In the genomic region with DNA sequence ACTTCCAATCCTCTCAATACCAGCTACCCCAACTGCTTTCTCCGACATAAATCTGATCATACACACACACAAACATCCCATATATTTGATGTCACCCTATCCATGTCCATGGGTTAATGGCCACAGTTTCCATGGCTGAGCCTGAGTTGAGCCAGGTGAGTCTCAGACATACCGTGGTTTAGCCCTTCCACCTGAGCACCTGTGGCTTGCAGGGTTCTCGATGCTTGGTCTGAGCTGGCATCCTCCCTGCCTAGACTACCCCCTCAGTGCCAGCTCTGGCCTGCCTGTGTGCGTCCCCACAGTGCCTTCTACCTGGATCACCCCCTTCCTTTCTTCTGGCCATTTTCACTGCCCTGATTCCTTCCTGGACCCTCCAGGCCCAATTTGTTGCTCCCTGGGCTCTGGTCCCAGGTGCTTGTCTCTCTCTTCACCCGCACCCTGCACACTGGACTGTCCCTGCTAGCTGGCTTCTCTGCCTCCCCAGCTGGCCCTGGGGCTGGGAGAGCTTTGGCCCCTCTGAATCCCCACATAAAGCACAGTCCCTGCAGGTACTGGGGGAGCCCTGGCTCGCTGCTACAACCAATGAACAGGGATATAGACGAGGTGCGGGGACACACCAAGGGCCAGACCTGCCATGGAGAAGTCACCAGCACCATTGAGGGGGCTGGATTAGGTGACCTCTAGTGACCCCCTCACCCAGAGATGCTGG, we compare ENCODE assay signal across 18 cellular contexts. TPM values are rescaled to one million over a fixed set of nuclear protein-coding genes. Genes with fewer than 3 reads are reported as not detected.
DNase-seq lines count a peak whose midpoint lies in the region; ATAC-seq, FAIRE-seq and TF ChIP-seq lines count a peak whose summit lies in the region.
"Had no signal": no experiment of that assay in that cellular context is flagged by ENCODE, and none has a peak within 500 bp of the region (broad histone marks: within the 10 kb centered on the region; RNA-seq: fewer than 3 reads in every experiment).

No MANE protein-coding gene starts in this region.

- H4K91ac ChIP-seq in neuronal stem cell (ENCODE audit: low read depth, low read length, poor library complexity): peak overlapping the region; percentile 19

- dilution Hi-C loops in mammary epithelial cell (cut with HindIII; ENCODE audit: low sequenced_read_pairs): no loop called here

- no peak overlapping the region for H2AK5ac ChIP-seq in neuronal stem cell (ENCODE audit: low read depth, low read length)

- H3K79me2 ChIP-seq in mammary epithelial cell (ENCODE audit: insufficient read depth, low read length): peaks cover 1% of the 10 kb centered on the region

- H3K27me3 Mint-ChIP-seq in activated T-cell treated with anti-CD3 and anti-CD28 coated beads, Interleukin-2, amount 50 U/mL, for 24 hours: no peaks in the 10 kb centered on the region
- H3K27me3 Mint-ChIP-seq in WTC11 (ENCODE audit: low read depth): no peaks in the 10 kb centered on the region

- H3K4me3 ChIP-seq in mammary epithelial cell (replicated peaks in 1 of 3; ENCODE audit: insufficient read depth in 1 of 3, low read depth in 2 of 3, low read length in 3 of 3) (no peak overlapping the region), neuronal stem cell (ENCODE audit: low read length in 2 of 2) (no peak overlapping the region)
- H3K4me3 ChIP-seq: BLaER1 treated with 17β-estradiol and CSF1 and Interleukin-3, amounts not matched to agents 10 nM and 100 nM; dorsolateral prefrontal cortex; esophagus muscularis mucosa had no signal

- H3K23ac ChIP-seq in neuronal stem cell (ENCODE audit: low read depth, low read length, poor library complexity): no peak overlapping the region

- H3K27me3 ChIP-seq in mammary epithelial cell (ENCODE audit: insufficient read depth, low read length) (no peaks in the 10 kb centered on the region), neuronal stem cell (ENCODE audit: control insufficient read depth in 3 of 3, insufficient read depth in 3 of 3, low read depth in 1 of 3, low read length in 3 of 3) (no peaks in the 10 kb centered on the region)
- H3K27me3 ChIP-seq: BLaER1 treated with 17β-estradiol and CSF1 and Interleukin-3, amounts not matched to agents 10 nM and 100 nM; dorsolateral prefrontal cortex; esophagus muscularis mucosa had no signal

- no TSS peak for BruUV-seq in mammary epithelial cell (replicated peaks; lab: Mats Ljungman, UMichigan)

- no peak overlapping the region for H2BK12ac ChIP-seq in neuronal stem cell (ENCODE audit: low read length)

- H4K20me1 ChIP-seq in mammary epithelial cell (ENCODE audit: insufficient read depth, low read length): no peaks in the 10 kb centered on the region

- no peak overlapping the region for H2AFZ ChIP-seq in mammary epithelial cell (ENCODE audit: low read depth, low read length)
- H2AFZ ChIP-seq in neuronal stem cell (ENCODE audit: low read length): no peak overlapping the region

- no peaks in the 10 kb centered on the region for H3K9me3 Mint-ChIP-seq in activated T-cell treated with anti-CD3 and anti-CD28 coated beads, Interleukin-2, amount 50 U/mL, for 24 hours
- no peaks in the 10 kb centered on the region for H3K9me3 Mint-ChIP-seq in WTC11

- intact Hi-C loops in mammary epithelial cell (cut with micrococcal nuclease): no loop called here
- intact Hi-C loops in sciatic nerve (cut with DNase I): no loop called here

- H3K9me3 ChIP-seq in mammary epithelial cell (replicated peaks; ENCODE audit: insufficient read depth, low read length) (no peaks in the 10 kb centered on the region), neuronal stem cell (replicated peaks in 1 of 2; ENCODE audit: control insufficient read depth in 2 of 2, insufficient read depth in 1 of 2, low read depth in 1 of 2, low read length in 2 of 2) (no peaks in the 10 kb centered on the region)
- H3K9me3 ChIP-seq: BLaER1 treated with 17β-estradiol and CSF1 and Interleukin-3, amounts not matched to agents 10 nM and 100 nM; esophagus muscularis mucosa had no signal

- WGBS in mammary epithelial cell (ENCODE audit: low coverage, missing lambda C conversion rate): 91% methylated on average over 4 of the region's 8 CpGs
- no CpG with 5 or more reads among the region's 8 CpGs for WGBS in neuronal stem cell (ENCODE audit: extremely low coverage in 2 of 2, insufficient read length in 2 of 2, insufficient replicate concordance in 1 of 2), 2 donors

- POLR2A ChIA-PET in WTC11 (lab: Charles Lee): interaction anchor here (0.6 kb wide), 1 partner anchor 1925 kb away, joined by 3 read pairs; no protein-coding TSS in a partner anchor

- H3K9ac ChIP-seq in mammary epithelial cell (ENCODE audit: insufficient read depth, low read length) (no peak overlapping the region), neuronal stem cell (ENCODE audit: low read depth, low read length, poor library complexity) (peak overlapping the region; percentile 34)

- TF ChIP-seq CTCF in mammary epithelial cell (conservative IDR thresholded peaks at IDR 0.05 in 1 of 2, IDR thresholded peaks at IDR 0.05 in 1 of 2; ENCODE audit: extremely low read depth in 1 of 2, insufficient read depth in 1 of 2, low read depth in 1 of 2, low read length in 2 of 2) (no peak), WTC11 (IDR thresholded peaks at IDR 0.05) (no peak)

- DNase-seq in activated T-cell treated with anti-CD3 and anti-CD28 coated beads, Interleukin-2, amount 50 U/mL, for 24 hours: no peak
- DNase-seq in activated T-cell treated with anti-CD3 and anti-CD28 coated beads for 4 hours: no peak
- no peak for DNase-seq in HTR-8/SVneo (ENCODE audit: insufficient read length, low spot score)
- no peak for DNase-seq in mammary epithelial cell
- DNase-seq in neuronal stem cell (ENCODE audit: low spot score): no peak
- no peak for DNase-seq in WTC11 (ENCODE audit: low spot score)
- no peak for DNase-seq in Kasumi-1 (lab: John Stamatoyannopoulos, UW)
- no peak for DNase-seq in sciatic nerve (ENCODE audit: low spot score)
- DNase-seq: dorsolateral prefrontal cortex, GF-D8, KG1, NCI-H2029, NCI-H345 had no signal

- H2BK15ac ChIP-seq in neuronal stem cell (ENCODE audit: low read length): no peak overlapping the region

- H4K8ac ChIP-seq in neuronal stem cell (ENCODE audit: low read depth, low read length): no peak overlapping the region

- no peaks in the 10 kb centered on the region for H3K79me1 ChIP-seq in neuronal stem cell (ENCODE audit: low read depth, low read length)

- no peak overlapping the region for H2BK5ac ChIP-seq in neuronal stem cell (ENCODE audit: low read length)

- H3K4me1 ChIP-seq in mammary epithelial cell (ENCODE audit: insufficient read depth, low read length) (peaks cover 32% of the 10 kb centered on the region), neuronal stem cell (ENCODE audit: control insufficient read depth in 2 of 2, insufficient read depth in 1 of 2, low read depth in 1 of 2, low read length in 2 of 2) (peaks cover 8 to 21% of the 10 kb centered on the region in 2 donors)
- H3K4me1 ChIP-seq: esophagus muscularis mucosa had no signal

- H3K27ac ChIP-seq in mammary epithelial cell (ENCODE audit: insufficient read depth, low read depth, low read length) (no peak overlapping the region), neuronal stem cell (replicated peaks; ENCODE audit: low read length) (no peak overlapping the region)
- H3K27ac ChIP-seq: BLaER1 treated with 17β-estradiol and CSF1 and Interleukin-3, amounts not matched to agents 10 nM and 100 nM; dorsolateral prefrontal cortex; esophagus muscularis mucosa had no signal

- H3K4ac ChIP-seq in neuronal stem cell (ENCODE audit: low read length): no peak overlapping the region

- peak; percentile 52 for FAIRE-seq in HTR-8/SVneo (lab: Jason Lieb, UNC)

- ATAC-seq in WTC11: no peak
- no peak for ATAC-seq in sciatic nerve
- ATAC-seq: right cardiac atrium had no signal

- no peaks in the 10 kb centered on the region for H3K4me1 Mint-ChIP-seq in activated T-cell treated with anti-CD3 and anti-CD28 coated beads, Interleukin-2, amount 50 U/mL, for 24 hours (ENCODE audit: low read depth)
- H3K4me1 Mint-ChIP-seq in WTC11: no peaks in the 10 kb centered on the region

- CTCF ChIA-PET in mammary epithelial cell (lab: Charles Lee; ENCODE audit: low non-redundant PET) (no interaction called here), WTC11 (lab: Charles Lee) (interaction anchor here (1.0 to 1.7 kb wide), 2 partner anchors 41 to 245 kb away, joined by 3 to 4 read pairs; a partner anchor contains a TSS)

- H3K14ac ChIP-seq in neuronal stem cell (ENCODE audit: low read length): no peak overlapping the region

- peak overlapping the region; percentile 77 for H3K27ac Mint-ChIP-seq in activated T-cell treated with anti-CD3 and anti-CD28 coated beads, Interleukin-2, amount 50 U/mL, for 24 hours
- H3K27ac Mint-ChIP-seq in WTC11: no peak overlapping the region

- H3K36me3 ChIP-seq in mammary epithelial cell (ENCODE audit: insufficient read depth, low read length) (peaks cover 1% of the 10 kb centered on the region), neuronal stem cell (replicated peaks in 1 of 2; ENCODE audit: control insufficient read depth in 2 of 2, insufficient read depth in 2 of 2, low read length in 2 of 2) (peaks cover 17 to 41% of the 10 kb centered on the region in 2 donors)

- in situ Hi-C loops in mammary epithelial cell (cut with MboI; ENCODE audit: low sequenced_read_pairs in 2 of 2): no loop called here

- H3K18ac ChIP-seq in neuronal stem cell (ENCODE audit: low read length): peak overlapping the region; percentile 9

- no peak overlapping the region for H2BK120ac ChIP-seq in neuronal stem cell (ENCODE audit: low read depth, low read length)

- peaks cover 44% of the 10 kb centered on the region for H3K36me3 Mint-ChIP-seq in activated T-cell treated with anti-CD3 and anti-CD28 coated beads, Interleukin-2, amount 50 U/mL, for 24 hours (ENCODE audit: low read depth)
- no peaks in the 10 kb centered on the region for H3K36me3 Mint-ChIP-seq in WTC11

- no peak overlapping the region for H3K4me3 Mint-ChIP-seq in activated T-cell treated with anti-CD3 and anti-CD28 coated beads, Interleukin-2, amount 50 U/mL, for 24 hours
- no peak overlapping the region for H3K4me3 Mint-ChIP-seq in WTC11

- H3K4me2 ChIP-seq in mammary epithelial cell (ENCODE audit: insufficient read depth, low read depth, low read length) (peak overlapping the region; percentile 59), neuronal stem cell (ENCODE audit: insufficient read depth, low read length, poor library complexity, severe bottlenecking) (no peak overlapping the region)

RNA-seq across cellular contexts. Expression of a gene that starts 7.4 kb away (rescaled TPM):
- 10 to 100 TPM; 25.8 to 29.0 TPM for total RNA-seq in mammary epithelial cell
- 37.4 TPM for polyA plus RNA-seq in mammary epithelial cell
- 21.3 TPM for polyA minus RNA-seq in mammary epithelial cell
- 0.79 TPM for polyA plus RNA-seq in neuronal stem cell (2013, experiment 1 of 2)
- 0.65 TPM for polyA plus RNA-seq in neuronal stem cell (2013, experiment 2 of 2)
- total RNA-seq in WTC11 (2021): 13.6 to 15.6 TPM (median 15.3 TPM) in 3 replicates
- total RNA-seq in sciatic nerve: 2.0 TPM

RNA-seq across cellular contexts. Expression of a gene that starts 14.3 kb away (rescaled TPM):
- total RNA-seq in mammary epithelial cell (10 to 100 TPM; 48.8 to 64.4 TPM), WTC11 (2021) (75.6 to 85.0 TPM (median 75.8 TPM) in 3 replicates), sciatic nerve (45.0 TPM)
- polyA plus RNA-seq in mammary epithelial cell: 88.7 TPM
- 115 TPM for polyA minus RNA-seq in mammary epithelial cell
- polyA plus RNA-seq in neuronal stem cell (2013, experiment 1 of 2): 43.7 TPM
- 41.6 TPM for polyA plus RNA-seq in neuronal stem cell (2013, experiment 2 of 2)

RNA-seq across cellular contexts. Expression of a gene that starts 16.3 kb away (rescaled TPM):
- total RNA-seq in mammary epithelial cell (not detected), WTC11 (2021) (4.0 to 4.9 TPM (median 4.8 TPM) in 3 replicates), sciatic nerve (1.3 TPM)
- polyA plus RNA-seq in mammary epithelial cell: 0.03 TPM
- polyA minus RNA-seq in mammary epithelial cell: not detected
- not detected for polyA plus RNA-seq in neuronal stem cell (2013, experiment 1 of 2)
- 0.03 TPM for polyA plus RNA-seq in neuronal stem cell (2013, experiment 2 of 2)
- total RNA-seq: osteoblast, PC-3 had no signal

RNA-seq across cellular contexts. Expression of a gene that starts 20.6 kb away (rescaled TPM):
- total RNA-seq in mammary epithelial cell (10 to 100 TPM; 24.5 to 43.1 TPM), WTC11 (2021) (37.4 to 48.4 TPM (median 43.1 TPM) in 3 replicates), sciatic nerve (24.6 TPM)
- 62.9 TPM for polyA plus RNA-seq in mammary epithelial cell
- polyA minus RNA-seq in mammary epithelial cell: 54.5 TPM
- polyA plus RNA-seq in neuronal stem cell (2013, experiment 1 of 2): 22.6 TPM
- polyA plus RNA-seq in neuronal stem cell (2013, experiment 2 of 2): 21.1 TPM

RNA-seq across cellular contexts. Expression of a gene that starts 22.5 kb away (rescaled TPM):
- 10 to 100 TPM in 1 of 2 donors, 1 to 10 TPM in 1; 8.0 to 24.9 TPM for total RNA-seq in mammary epithelial cell
- 12.1 TPM for polyA plus RNA-seq in mammary epithelial cell
- polyA minus RNA-seq in mammary epithelial cell: 3.9 TPM
- polyA plus RNA-seq in neuronal stem cell (2013, experiment 1 of 2): 20.9 TPM
- polyA plus RNA-seq in neuronal stem cell (2013, experiment 2 of 2): 17.1 TPM
- total RNA-seq in WTC11 (2021): 40.8 to 54.3 TPM (median 50.5 TPM) in 3 replicates
- total RNA-seq in sciatic nerve: 25.7 TPM
